In genomic region chr11:62611705-62612365, GRCh38 we compare ENCODE assay signal across 8 cellular contexts. TPM values are rescaled to one million over a fixed set of nuclear protein-coding genes. Genes with fewer than 3 reads are reported as not detected.
A peak's percentile ranks its signal among the peaks of the same experiment; 100 is the strongest.
DNase-seq lines count a peak whose midpoint lies in the region; ATAC-seq, FAIRE-seq and TF ChIP-seq lines count a peak whose summit lies in the region.
"Had no signal": no experiment of that assay in that cellular context is flagged by ENCODE, and none has a peak within 500 bp of the region (broad histone marks: within the 10 kb centered on the region; RNA-seq: fewer than 3 reads in every experiment).

No MANE protein-coding gene starts in this region.

- peaks cover 48% of the 10 kb centered on the region for H3K4me1 Mint-ChIP-seq in activated T-cell treated with anti-CD3 and anti-CD28 coated beads, Interleukin-2, amount 50 U/mL, for 4 hours (ENCODE audit: low read depth)

- H3K18ac ChIP-seq in neuronal stem cell (ENCODE audit: low read length): peak overlapping the region; percentile 93

- H2BK12ac ChIP-seq in neuronal stem cell (ENCODE audit: low read length): peak overlapping the region; percentile 30

- no peak overlapping the region for H3K27ac ChIP-seq in neuronal stem cell (replicated peaks; ENCODE audit: low read length)

- in situ Hi-C loops in GM13976 (cut with MboI; ENCODE audit: low sequenced_read_pairs, unreplicated experiment): no loop called here

- peak overlapping the region; percentile 6 for H2BK120ac ChIP-seq in neuronal stem cell (ENCODE audit: low read depth, low read length)

- no peaks in the 10 kb centered on the region for H3K27me3 ChIP-seq in neuronal stem cell (ENCODE audit: control insufficient read depth in 3 of 3, insufficient read depth in 3 of 3, low read depth in 1 of 3, low read length in 3 of 3)

- TF ChIP-seq CTCF in GM13976 (IDR thresholded peaks at IDR 0.05; ENCODE audit: borderline replicate concordance, control extremely low read depth, extremely low read depth, insufficient read depth, missing control alignments) (no peak), fibroblast of pulmonary artery (IDR thresholded peaks at IDR 0.05; ENCODE audit: low read length, missing control alignments) (peak; percentile 2)

- peak overlapping the region; percentile 8 for H2BK5ac ChIP-seq in neuronal stem cell (ENCODE audit: low read length)

- peak overlapping the region; percentile 85 for H3K4ac ChIP-seq in neuronal stem cell (ENCODE audit: low read length)

- H2AK5ac ChIP-seq in neuronal stem cell (ENCODE audit: low read depth, low read length): peak overlapping the region; percentile 95

- H3K36me3 Mint-ChIP-seq in activated T-cell treated with anti-CD3 and anti-CD28 coated beads, Interleukin-2, amount 50 U/mL, for 4 hours (ENCODE audit: insufficient read depth): peaks cover 13% of the 10 kb centered on the region

- peak overlapping the region; percentile 70 for H3K23ac ChIP-seq in neuronal stem cell (ENCODE audit: low read depth, low read length, poor library complexity)

- peak overlapping the region; percentile 10 for H3K14ac ChIP-seq in neuronal stem cell (ENCODE audit: low read length)

- H4K8ac ChIP-seq in neuronal stem cell (ENCODE audit: low read depth, low read length): no peak overlapping the region

- H3K4me1 ChIP-seq in neuronal stem cell (ENCODE audit: control insufficient read depth in 2 of 2, insufficient read depth in 1 of 2, low read depth in 1 of 2, low read length in 2 of 2): peaks cover 8 to 15% of the 10 kb centered on the region in 2 donors

- peaks cover 0 to 2% of the 10 kb centered on the region in 2 donors for H3K9me3 ChIP-seq in neuronal stem cell (replicated peaks in 1 of 2; ENCODE audit: control insufficient read depth in 2 of 2, insufficient read depth in 1 of 2, low read depth in 1 of 2, low read length in 2 of 2)

- H3K9me3 Mint-ChIP-seq in activated T-cell treated with anti-CD3 and anti-CD28 coated beads, Interleukin-2, amount 50 U/mL, for 4 hours: no peaks in the 10 kb centered on the region

- DNase-seq in GM13976 (ENCODE audit: low spot score) (peak; percentile 77), NCI-H2171 treated with DMSO at 0.1 percent for 48 hours (lab: John Stamatoyannopoulos, UW) (peak; percentile 44), fibroblast of pulmonary artery (ENCODE audit: low read depth) (peak; percentile 83), neuronal stem cell (ENCODE audit: low spot score) (no peak), urothelium cell line (ENCODE audit: low spot score) (peak; percentile 47)
- DNase-seq in activated T-cell treated with anti-CD3 and anti-CD28 coated beads, Interleukin-2, amount 50 U/mL, for 4 hours: peak; percentile 46

- peaks cover 1% of the 10 kb centered on the region for H3K79me1 ChIP-seq in neuronal stem cell (ENCODE audit: low read depth, low read length)

- H3K4me3 ChIP-seq in fibroblast of pulmonary artery (replicated peaks; ENCODE audit: low read depth, low read length): peak overlapping the region; percentile 88
- H3K4me3 ChIP-seq in neuronal stem cell (ENCODE audit: low read length in 2 of 2): peak overlapping the region; percentile 57 to 88

- no peak overlapping the region for H4K91ac ChIP-seq in neuronal stem cell (ENCODE audit: low read depth, low read length, poor library complexity)

- H3K27me3 Mint-ChIP-seq in activated T-cell treated with anti-CD3 and anti-CD28 coated beads, Interleukin-2, amount 50 U/mL, for 4 hours (ENCODE audit: low read depth): no peaks in the 10 kb centered on the region

- ATAC-seq in HG02588 (IDR thresholded peaks at IDR 0.05; ENCODE audit: unreplicated experiment): peak; percentile 2
- ATAC-seq in activated T-cell treated with anti-CD3 and anti-CD28 coated beads, Interleukin-2, amount 50 U/mL, for 4 hours: peak; percentile 53 to 56

- peaks cover 5 to 28% of the 10 kb centered on the region in 2 donors for H3K36me3 ChIP-seq in neuronal stem cell (replicated peaks in 1 of 2; ENCODE audit: control insufficient read depth in 2 of 2, insufficient read depth in 2 of 2, low read length in 2 of 2)

- H2BK15ac ChIP-seq in neuronal stem cell (ENCODE audit: low read length): no peak overlapping the region

- no peak for FAIRE-seq in urothelium cell line (lab: Jason Lieb, UNC)
- FAIRE-seq: frontal cortex had no signal

- peak overlapping the region; percentile 80 for H3K4me2 ChIP-seq in neuronal stem cell (ENCODE audit: insufficient read depth, low read length, poor library complexity, severe bottlenecking)

- peak overlapping the region; percentile 89 for H3K9ac ChIP-seq in neuronal stem cell (ENCODE audit: low read depth, low read length, poor library complexity)

- no CpG with 5 or more reads among the region's 34 CpGs for WGBS in neuronal stem cell (ENCODE audit: extremely low coverage in 2 of 2, insufficient read length in 2 of 2, insufficient replicate concordance in 1 of 2), 2 donors

- H3K4me3 Mint-ChIP-seq in activated T-cell treated with anti-CD3 and anti-CD28 coated beads, Interleukin-2, amount 50 U/mL, for 4 hours: peak overlapping the region; percentile 96

- H2AFZ ChIP-seq in neuronal stem cell (ENCODE audit: low read length): peak overlapping the region; percentile 89

RNA-seq across cellular contexts. Expression of gene EML3, which starts 0.7 kb away (rescaled TPM):
- 100 to 1,000 TPM; 145 to 160 (median 155) TPM for total RNA-seq in activated T-cell treated with anti-CD3 and anti-CD28 coated beads, Interleukin-2, amount 50 U/mL, for 4 hours
- 22.2 TPM for polyA plus RNA-seq in neuronal stem cell (2013, experiment 1 of 2)
- 21.7 TPM for polyA plus RNA-seq in neuronal stem cell (2013, experiment 2 of 2)

RNA-seq across cellular contexts. Expression of gene ROM1, which starts 1.2 kb away (rescaled TPM):
- 1 to 10 TPM; 5.8 to 6.6 (median 5.8) TPM for total RNA-seq in activated T-cell treated with anti-CD3 and anti-CD28 coated beads, Interleukin-2, amount 50 U/mL, for 4 hours
- polyA plus RNA-seq in neuronal stem cell (2013, experiment 1 of 2): 0.95 TPM
- 0.58 TPM for polyA plus RNA-seq in neuronal stem cell (2013, experiment 2 of 2)

RNA-seq across cellular contexts. Expression of gene B3GAT3, which starts 10.0 kb away (rescaled TPM):
- 10 to 100 TPM; 58.2 to 66.2 (median 59.7) TPM for total RNA-seq in activated T-cell treated with anti-CD3 and anti-CD28 coated beads, Interleukin-2, amount 50 U/mL, for 4 hours
- 30.5 TPM for polyA plus RNA-seq in neuronal stem cell (2013, experiment 1 of 2)
- 30.4 TPM for polyA plus RNA-seq in neuronal stem cell (2013, experiment 2 of 2)

RNA-seq across cellular contexts. Expression of gene MTA2, which starts 10.2 kb away (rescaled TPM):
- 100 to 1,000 TPM; 217 to 224 (median 220) TPM for total RNA-seq in activated T-cell treated with anti-CD3 and anti-CD28 coated beads, Interleukin-2, amount 50 U/mL, for 4 hours
- polyA plus RNA-seq in neuronal stem cell (2013, experiment 1 of 2): 61.4 TPM
- 60.5 TPM for polyA plus RNA-seq in neuronal stem cell (2013, experiment 2 of 2)

RNA-seq across cellular contexts. Expression of gene TUT1, which starts 20.5 kb away (rescaled TPM):
- total RNA-seq in activated T-cell treated with anti-CD3 and anti-CD28 coated beads, Interleukin-2, amount 50 U/mL, for 4 hours: 10 to 100 TPM; 39.4 to 46.1 (median 41.6) TPM
- 14.3 TPM for polyA plus RNA-seq in neuronal stem cell (2013, experiment 1 of 2)
- polyA plus RNA-seq in neuronal stem cell (2013, experiment 2 of 2): 14.6 TPM
